In the genomic region with DNA sequence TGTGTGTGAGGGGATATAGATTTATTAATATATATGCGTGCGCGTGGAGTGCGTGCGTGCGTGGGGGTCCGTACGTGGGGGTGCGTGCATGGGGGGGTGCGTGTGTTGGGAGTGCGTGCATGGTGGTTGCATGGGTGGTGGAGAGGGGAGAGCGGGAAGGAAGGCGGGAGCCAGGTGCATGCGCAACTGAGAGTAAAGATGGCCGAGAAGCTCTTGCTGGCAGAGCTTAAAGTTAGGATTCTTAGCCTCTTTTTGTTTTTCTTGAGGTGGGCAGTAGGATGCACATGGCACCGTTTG, we compare ENCODE assay signal across 1 cellular context.
TF ChIP-seq lines count a peak whose summit lies in the region.

No MANE protein-coding gene starts in this region.

TF ChIP-seq in H1, 55 proteins besides CTCF, POLR2A, EP300 and RAD21:
- TF ChIP-seq, protein P1, sequence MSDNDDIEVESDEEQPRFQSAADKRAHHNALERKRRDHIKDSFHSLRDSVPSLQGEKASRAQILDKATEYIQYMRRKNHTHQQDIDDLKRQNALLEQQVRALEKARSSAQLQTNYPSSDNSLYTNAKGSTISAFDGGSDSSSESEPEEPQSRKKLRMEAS (IDR thresholded peaks at IDR 0.05): peak; percentile 64
- no peak for TF ChIP-seq CHD1 (IDR thresholded peaks at IDR 0.05; ENCODE audit: low read depth, low read length)
- TF ChIP-seq, protein P2, sequence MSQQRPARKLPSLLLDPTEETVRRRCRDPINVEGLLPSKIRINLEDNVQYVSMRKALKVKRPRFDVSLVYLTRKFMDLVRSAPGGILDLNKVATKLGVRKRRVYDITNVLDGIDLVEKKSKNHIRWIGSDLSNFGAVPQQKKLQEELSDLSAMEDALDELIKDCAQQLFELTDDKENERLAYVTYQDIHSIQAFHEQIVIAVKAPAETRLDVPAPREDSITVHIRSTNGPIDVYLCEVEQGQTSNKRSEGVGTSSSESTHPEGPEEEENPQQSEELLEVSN (IDR thresholded peaks at IDR 0.05): peak; percentile 78
TF ChIP-seq in H1: peak in this region for 2.
